In the genomic region with DNA sequence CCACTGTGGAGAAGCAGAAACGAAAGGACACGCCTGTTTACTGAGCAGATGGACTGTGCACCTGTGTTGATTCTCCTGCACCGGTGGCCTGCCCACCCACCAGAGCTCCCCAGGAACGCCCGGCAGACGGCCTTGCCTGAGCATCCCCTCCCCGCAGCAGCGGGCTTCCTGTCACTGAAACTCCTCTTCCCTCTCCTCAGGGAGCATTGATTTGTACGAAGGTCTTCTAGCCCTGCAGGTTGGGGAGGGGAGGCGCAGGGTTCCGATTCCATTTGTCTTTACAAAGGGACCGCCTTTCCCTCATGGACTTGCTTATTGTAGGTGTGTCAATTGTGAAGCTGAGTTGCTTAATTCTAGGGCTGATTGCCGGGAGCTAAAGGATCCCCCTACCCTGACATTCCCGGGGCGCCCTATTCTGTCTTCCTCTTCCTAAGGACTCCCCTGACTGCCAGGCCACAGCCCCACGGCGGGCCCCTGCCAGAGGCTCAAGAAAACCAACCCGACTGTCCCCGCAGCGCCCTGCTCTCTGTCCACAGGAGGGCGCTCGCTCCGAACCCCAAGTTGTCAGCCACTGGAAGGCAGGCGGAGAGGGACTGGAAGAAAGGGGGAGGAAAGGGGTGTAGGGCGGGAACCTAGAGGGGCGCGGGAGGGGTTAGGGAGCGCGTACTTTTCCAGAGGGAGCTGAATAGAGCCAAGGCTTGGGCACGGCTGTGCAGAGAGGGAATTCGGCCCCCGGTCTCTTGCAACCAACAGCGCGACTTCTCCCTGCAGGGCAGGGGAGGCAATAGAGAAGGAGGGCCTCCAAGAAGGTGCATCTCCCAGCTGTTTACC, we compare ENCODE assay signal across 7 cellular contexts. TPM values are rescaled to one million over a fixed set of nuclear protein-coding genes. Genes with fewer than 3 reads are reported as not detected.
A peak's percentile ranks its signal among the peaks of the same experiment; 100 is the strongest.
DNase-seq lines count a peak whose midpoint lies in the region; ATAC-seq and TF ChIP-seq lines count a peak whose summit lies in the region.

No MANE protein-coding gene starts in this region.

- H3K36me3 ChIP-seq in kidney epithelial cell (ENCODE audit: control insufficient read depth, insufficient read depth, low read length): no peaks in the 10 kb centered on the region
- peaks cover 0 to 12% (median 0%) of the 10 kb centered on the region in 6 donors for H3K36me3 ChIP-seq in spleen

- no peaks in the 10 kb centered on the region for H3K9me3 Mint-ChIP-seq in activated CD4-positive, alpha-beta T cell treated with anti-CD3 and anti-CD28 coated beads for 36 hours (ENCODE audit: low read depth)

- H3K27ac Mint-ChIP-seq in activated CD4-positive, alpha-beta T cell treated with anti-CD3 and anti-CD28 coated beads for 36 hours: peak overlapping the region; percentile 94

- peak overlapping the region; percentile 89 for H3K4me3 Mint-ChIP-seq in activated CD4-positive, alpha-beta T cell treated with anti-CD3 and anti-CD28 coated beads for 36 hours

- TF ChIP-seq CTCF in kidney epithelial cell (IDR thresholded peaks at IDR 0.05; ENCODE audit: insufficient read depth, low read length, poor library complexity, severe bottlenecking) (peak; percentile 92), spleen (IDR thresholded peaks at IDR 0.05 in 8 of 11, conservative IDR thresholded peaks at IDR 0.05 in 3 of 11) (peak; percentile 54 to 93 (median 79))

- intact Hi-C loops in activated CD4-positive, alpha-beta T cell treated with anti-CD3 and anti-CD28 coated beads for 36 hours (cut with DNase I, micrococcal nuclease): loop anchor here (1.0 to 10.0 kb wide), 9 partner anchors 22 to 432 kb away; a partner anchor contains a TSS
- intact Hi-C loops in spleen (cut with DNase I; ENCODE audit: low total_unique reads): loop anchor here (5.0 kb wide), 1 partner anchor 34 kb away; a partner anchor contains a TSS

- H3K4me1 Mint-ChIP-seq in activated CD4-positive, alpha-beta T cell treated with anti-CD3 and anti-CD28 coated beads for 36 hours: peaks cover 58% of the 10 kb centered on the region

- POLR2A ChIA-PET in activated CD4-positive, alpha-beta T cell treated with anti-CD3 and anti-CD28 coated beads for 36 hours (lab: Charles Lee): interaction anchor here (0.8 to 2.1 kb wide), 7 partner anchors 12 to 458 kb away, joined by 3 to 14 read pairs (median 4); a partner anchor contains a TSS

- DNase-seq in GM19238 (ENCODE audit: insufficient read length, low spot score): peak; percentile 52
- peak; percentile 97 for DNase-seq in NCI-H345 treated with DMSO at 0.1 percent for 48 hours (lab: John Stamatoyannopoulos, UW; ENCODE audit: unreplicated experiment)
- peak; percentile 91 for DNase-seq in activated CD4-positive, alpha-beta T cell treated with anti-CD3 and anti-CD28 coated beads for 36 hours
- DNase-seq in cerebellum (ENCODE audit: low spot score): peak; percentile 87
- DNase-seq in kidney epithelial cell (ENCODE audit: low read depth): peak; percentile 42
- DNase-seq in spleen: peak; percentile 94

- no peaks in the 10 kb centered on the region for H3K9me3 ChIP-seq in spleen

- H3K36me3 Mint-ChIP-seq in activated CD4-positive, alpha-beta T cell treated with anti-CD3 and anti-CD28 coated beads for 36 hours (ENCODE audit: low read depth): peaks cover 17% of the 10 kb centered on the region

- WGBS in spleen, 5 donors: 29 to 32% (median 32%) methylated on average over 34 of the region's 34 CpGs

- H3K27me3 Mint-ChIP-seq in activated CD4-positive, alpha-beta T cell treated with anti-CD3 and anti-CD28 coated beads for 36 hours: no peaks in the 10 kb centered on the region

- H3K4me1 ChIP-seq in spleen: peaks cover 21 to 67% (median 52%) of the 10 kb centered on the region in 6 donors

- H3K4me3 ChIP-seq in kidney epithelial cell (ENCODE audit: low read depth, low read length) (peak overlapping the region; percentile 66), spleen (peak overlapping the region in 5 of 8 donors; percentile 15 to 84 (median 69))

- H3K27me3 ChIP-seq in kidney epithelial cell (ENCODE audit: control insufficient read depth, insufficient read depth, low read length) (no peaks in the 10 kb centered on the region), spleen (replicated peaks in 1 of 7) (no peaks in the 10 kb centered on the region)

- peak; percentile 31 for ATAC-seq in activated CD4-positive, alpha-beta T cell treated with anti-CD3 and anti-CD28 coated beads for 36 hours
- no peak for ATAC-seq in GM21619 (IDR thresholded peaks at IDR 0.05; ENCODE audit: unreplicated experiment)

- no peak for TF ChIP-seq POLR2A in spleen (IDR thresholded peaks at IDR 0.05)

- peak overlapping the region; percentile 7 to 99 (median 95) for H3K27ac ChIP-seq in spleen

- CTCF ChIA-PET in activated CD4-positive, alpha-beta T cell treated with anti-CD3 and anti-CD28 coated beads for 36 hours (lab: Charles Lee): interaction anchor here (0.6 to 5.4 kb wide), 32 partner anchors 9 to 1277 kb away, joined by 3 to 97 read pairs (median 4); a partner anchor contains a TSS

RNA-seq across cellular contexts. Expression of a gene that starts 2.8 kb away (rescaled TPM):
- total RNA-seq in activated CD4-positive, alpha-beta T cell treated with anti-CD3 and anti-CD28 coated beads for 36 hours: 100 to 1,000 TPM; 219 to 349 TPM
- 21.5 TPM for total RNA-seq in cerebellum
- 754 and 920 TPM in 2 replicates for total RNA-seq in kidney epithelial cell
- total RNA-seq in spleen: 100 to 1,000 TPM; 121 to 403 (median 193) TPM
- polyA plus RNA-seq in spleen: 100 to 1,000 TPM; 578 to 779 (median 653) TPM

RNA-seq across cellular contexts. Expression of a gene that starts 7.8 kb away (rescaled TPM):
- 1 to 10 TPM; 2.4 to 3.4 TPM for total RNA-seq in activated CD4-positive, alpha-beta T cell treated with anti-CD3 and anti-CD28 coated beads for 36 hours
- not detected for total RNA-seq in cerebellum
- total RNA-seq in kidney epithelial cell: 0.75 TPM in 1 of 2 replicates, not detected in the other
- 1 to 10 TPM in 1 of 7 donors, not detected in 6; 2.8 TPM for total RNA-seq in spleen
- under 1 TPM in 2 of 3 donors, not detected in 1; 0.32 to 0.46 TPM for polyA plus RNA-seq in spleen

RNA-seq across cellular contexts. Expression of a gene that starts 12.6 kb away (rescaled TPM):
- total RNA-seq in activated CD4-positive, alpha-beta T cell treated with anti-CD3 and anti-CD28 coated beads for 36 hours: 100 to 1,000 TPM in 1 of 2 experiments, 10 to 100 TPM in 1; 84.8 to 166 TPM
- total RNA-seq in cerebellum (1.4 TPM), kidney epithelial cell (2.7 and 7.1 TPM in 2 replicates), spleen (100 to 1,000 TPM; 161 to 521 (median 309) TPM)
- 100 to 1,000 TPM; 309 to 755 (median 572) TPM for polyA plus RNA-seq in spleen

RNA-seq across cellular contexts. Expression of a gene that starts 16.1 kb away (rescaled TPM):
- not detected for total RNA-seq in activated CD4-positive, alpha-beta T cell treated with anti-CD3 and anti-CD28 coated beads for 36 hours
- total RNA-seq in cerebellum: not detected
- 5.8 and 12.0 TPM in 2 replicates for total RNA-seq in kidney epithelial cell
- 1 to 10 TPM in 2 of 7 donors, under 1 TPM in 1, not detected in 4; 0.44 to 1.3 (median 1.0) TPM for total RNA-seq in spleen
- 1 to 10 TPM; 1.1 to 2.6 (median 2.2) TPM for polyA plus RNA-seq in spleen

RNA-seq across cellular contexts. Expression of a gene that starts 32.7 kb away (rescaled TPM):
- total RNA-seq in activated CD4-positive, alpha-beta T cell treated with anti-CD3 and anti-CD28 coated beads for 36 hours: 1 to 10 TPM; 3.3 to 7.0 TPM
- total RNA-seq in cerebellum (not detected), kidney epithelial cell (16.1 and 27.5 TPM in 2 replicates), spleen (under 1 TPM in 2 of 7 donors, not detected in 5; 0.60 to 0.97 TPM)
- 1 to 10 TPM in 2 of 3 donors, under 1 TPM in 1; 0.61 to 5.2 (median 2.8) TPM for polyA plus RNA-seq in spleen

Comparison
In these comparisons a context has a peak if more than half of its experiments do, and no peak if none do; other contexts are left out.
1. DNase-seq: peak in every context shown above with its lines; median percentile 97 in NCI-H345 treated with DMSO at 0.1 percent for 48 hours; 94 in spleen; 91 in activated CD4-positive, alpha-beta T cell treated with anti-CD3 and anti-CD28 coated beads for 36 hours; 87 in cerebellum; 52 in GM19238; 42 in kidney epithelial cell.
2. RNA of a gene that starts 12.6 kb away (total RNA-seq): 161 to 521 TPM in spleen and 84.8 to 166 TPM in activated CD4-positive, alpha-beta T cell treated with anti-CD3 and anti-CD28 coated beads for 36 hours; 2.7 to 7.1 TPM in kidney epithelial cell and 1.4 TPM in cerebellum (single experiment); every median in the first group is over 10 times any median in the second.